19 cellular contexts compared by ENCODE assay signal in genomic region chr9:103304797-103305196, GRCh38.
DNase-seq lines count a peak whose midpoint lies in the region; ATAC-seq, FAIRE-seq and TF ChIP-seq lines count a peak whose summit lies in the region.
"Had no signal": no experiment of that assay in that cellular context is flagged by ENCODE, and none has a peak within 500 bp of the region (broad histone marks: within the 10 kb centered on the region; RNA-seq: fewer than 3 reads in every experiment).

No MANE protein-coding gene starts in this region.

- no peak overlapping the region for H3K27ac Mint-ChIP-seq in nephron progenitor cell
- H3K27ac Mint-ChIP-seq: CD4-positive, alpha-beta memory T cell; GM23338; HFFc6 had no signal

- H3K27me3 Mint-ChIP-seq in nephron progenitor cell (ENCODE audit: low read depth, poor library complexity): no peaks in the 10 kb centered on the region
- H3K27me3 Mint-ChIP-seq: CD4-positive, alpha-beta memory T cell had no signal

- in situ Hi-C loops in Caki2 (cut with HindIII; ENCODE audit: low pct_unique_long_range_greater_than_20kb, low sequenced_read_pairs): no loop called here

- peak; percentile 55 for FAIRE-seq in H54 (lab: Jason Lieb, UNC)
- FAIRE-seq: GM12892, GM19239 had no signal

- ATAC-seq in HG03095 (IDR thresholded peaks at IDR 0.05; ENCODE audit: unreplicated experiment): no peak
- ATAC-seq in GM21390 (IDR thresholded peaks at IDR 0.05; ENCODE audit: unreplicated experiment): no peak
- ATAC-seq: GM23338 had no signal

- H3K9me3 Mint-ChIP-seq in nephron progenitor cell: peaks cover 18% of the 10 kb centered on the region

- H3K4me3 ChIP-seq in epithelial cell of proximal tubule (ENCODE audit: low read depth, low read length): no peak overlapping the region
- H3K4me3 ChIP-seq: GM23338, HAP-1 had no signal

- DNase-seq in Caki2 (ENCODE audit: low read depth) (peak; percentile 16), H54 (ENCODE audit: insufficient read length, low spot score) (no peak), epithelial cell of proximal tubule (ENCODE audit: low read depth) (peak; percentile 1), left kidney (ENCODE audit: low read depth, low spot score) (peak; percentile 1), nephron progenitor cell (no peak), NCI-H1930 (lab: John Stamatoyannopoulos, UW) (no peak)
- DNase-seq: C1 segment of cervical spinal cord; CD4-positive, alpha-beta memory T cell; COR-L47; DMS153; DMS79 treated with DMSO at 0.1 percent for 48 hours; GF-D8; HFFc6 had no signal

- no peak overlapping the region for H3K4me3 Mint-ChIP-seq in nephron progenitor cell
- H3K4me3 Mint-ChIP-seq: CD4-positive, alpha-beta memory T cell; GM23338; HFFc6 had no signal

- no peaks in the 10 kb centered on the region for H3K4me1 Mint-ChIP-seq in nephron progenitor cell
- H3K4me1 Mint-ChIP-seq: CD4-positive, alpha-beta memory T cell; GM23338 had no signal

- H3K36me3 Mint-ChIP-seq in nephron progenitor cell (ENCODE audit: low read depth): no peaks in the 10 kb centered on the region
- H3K36me3 Mint-ChIP-seq: CD4-positive, alpha-beta memory T cell had no signal

- no peak for TF ChIP-seq POLR2A in H54 (IDR thresholded peaks at IDR 0.05; ENCODE audit: low read depth, low read length)

- no peak for TF ChIP-seq CTCF in epithelial cell of proximal tubule (conservative IDR thresholded peaks at IDR 0.05; ENCODE audit: low read depth, low read length)
- TF ChIP-seq CTCF in nephron progenitor cell (IDR thresholded peaks at IDR 0.05): no peak

Comparison
In these comparisons a context has a peak if more than half of its experiments do, and no peak if none do; other contexts are left out.
1. DNase-seq: peak in Caki2 (single experiment), epithelial cell of proximal tubule (single experiment) and left kidney (single experiment); none in H54 (single experiment), nephron progenitor cell (single experiment) and NCI-H1930 (0 of 2).